ENCODE assay signal across 27 cellular contexts in the genomic region with DNA sequence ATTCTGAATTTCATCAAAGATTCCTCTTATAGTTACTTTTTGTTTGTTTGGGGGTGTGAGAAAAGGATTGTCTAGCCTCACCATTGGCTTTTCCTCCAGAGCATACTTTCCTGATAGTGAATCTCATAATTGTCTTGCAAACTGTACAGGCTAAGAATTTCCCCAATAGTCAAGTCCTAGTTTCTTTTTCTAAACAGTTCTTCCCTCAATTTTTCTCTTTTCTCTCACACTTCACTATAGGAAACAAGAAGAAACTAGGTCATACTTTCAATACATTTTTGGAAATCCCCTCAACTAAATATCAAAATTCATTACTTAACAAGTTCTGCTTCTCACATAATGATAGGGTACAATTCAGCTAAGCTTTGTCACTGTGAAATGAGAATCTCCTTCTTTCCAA.
DNase-seq lines count a peak whose midpoint lies in the region; ATAC-seq, FAIRE-seq and TF ChIP-seq lines count a peak whose summit lies in the region.
"Had no signal": no experiment of that assay in that cellular context is flagged by ENCODE, and none has a peak within 500 bp of the region (broad histone marks: within the 10 kb centered on the region; RNA-seq: fewer than 3 reads in every experiment).

No MANE protein-coding gene starts in this region.

- no peaks in the 10 kb centered on the region for H3F3A ChIP-seq in MM.1S (ENCODE audit: insufficient read depth, low read length)

- ATAC-seq in GM18499 (IDR thresholded peaks at IDR 0.05; ENCODE audit: insufficient read depth, unreplicated experiment) (peak; percentile 47), GM21390 (IDR thresholded peaks at IDR 0.05; ENCODE audit: unreplicated experiment) (peak; percentile 51)
- no peak for ATAC-seq in activated T-cell treated with anti-CD3 and anti-CD28 coated beads, Interleukin-2, amount 50 U/mL, for 72 hours (replicated peaks in 1 of 2)
- ATAC-seq: HCT116, Right ventricle myocardium inferior had no signal

- H3K9me3 ChIP-seq in MM.1S (replicated peaks; ENCODE audit: insufficient read depth, low read length), result no peaks in the 10 kb centered on the region
- no peaks in the 10 kb centered on the region for H3K9me3 ChIP-seq in adrenal gland (replicated peaks in 1 of 3)
- H3K9me3 ChIP-seq: Caco-2, SJSA1 had no signal

- no peaks in the 10 kb centered on the region for H3K9me2 ChIP-seq in MM.1S (replicated peaks; ENCODE audit: insufficient read depth, low read length)

- intact Hi-C loops in adrenal gland (cut with DNase I), result no loop called here

- no peaks in the 10 kb centered on the region for H4K20me1 ChIP-seq in MM.1S (ENCODE audit: insufficient read depth, low read length)
- H4K20me1 ChIP-seq: BLaER1 had no signal

- no peak overlapping the region for H3K9ac ChIP-seq in MM.1S (ENCODE audit: low read length)
- H3K9ac ChIP-seq: BLaER1 had no signal

- peak overlapping the region; percentile 41; the same call in 1 of the 2 replicates for H3K4me2 ChIP-seq in MM.1S (ENCODE audit: low read depth, low read length)
- H3K4me2 ChIP-seq: BLaER1 had no signal

- H3K4me3 Mint-ChIP-seq in activated T-cell treated with anti-CD3 and anti-CD28 coated beads, Interleukin-2, amount 50 U/mL, for 72 hours, result no peak overlapping the region
- H3K4me3 Mint-ChIP-seq: CD4-positive, alpha-beta T cell had no signal

- H3K4me3 ChIP-seq in GM06990 (replicated peaks; ENCODE audit: low read depth, low read length) (no peak overlapping the region), MM.1S (ENCODE audit: low read length) (no peak overlapping the region), adrenal gland (no peak overlapping the region)
- H3K4me3 ChIP-seq: BLaER1, SJSA1 had no signal

- H3K36me3 ChIP-seq in GM06990 (ENCODE audit: control insufficient read depth, insufficient read depth, low read length) (no peaks in the 10 kb centered on the region), MM.1S (replicated peaks; ENCODE audit: insufficient read depth, low read length) (no peaks in the 10 kb centered on the region), adrenal gland (replicated peaks in 1 of 2) (no peaks in the 10 kb centered on the region)
- H3K36me3 ChIP-seq: BLaER1, SJSA1 had no signal

- no peak overlapping the region for H2AFZ ChIP-seq in MM.1S (ENCODE audit: low read length)

- DNase-seq in GM06990 (ENCODE audit: extremely low read depth, insufficient read length) (peak; percentile 44), MM.1S (peak; percentile 32), adrenal gland (no peak), NCI-H2196 treated with DMSO at 0.1 percent for 48 hours (lab: John Stamatoyannopoulos, UW; ENCODE audit: unreplicated experiment) (no peak), urothelium cell line (ENCODE audit: low spot score) (no peak)
- no peak for DNase-seq in activated T-cell treated with anti-CD3 and anti-CD28 coated beads, Interleukin-2, amount 50 U/mL, for 72 hours
- DNase-seq: ACHN; Caco-2; CD4-positive, alpha-beta T cell; DMS 273 treated with DMSO at 0.1 percent for 48 hours; DMS79 treated with DMSO at 0.1 percent for 48 hours; NCI-H1092 treated with DMSO at 0.1 percent for 48 hours; NCI-H1436 treated with DMSO at 0.1 percent for 48 hours; NCI-H2081; NCI-H2171 treated with DMSO at 0.1 percent for 48 hours; NCI-H446 treated with DMSO at 0.1 percent for 48 hours; NCI-H526 treated with DMSO at 0.1 percent for 48 hours; T-helper 1 cell had no signal

- peaks cover 0 to 4% of the 10 kb centered on the region in 2 donors for H3K36me3 Mint-ChIP-seq in activated T-cell treated with anti-CD3 and anti-CD28 coated beads, Interleukin-2, amount 50 U/mL, for 72 hours (ENCODE audit: insufficient read depth in 2 of 2)

- no peaks in the 10 kb centered on the region for H3K4me1 Mint-ChIP-seq in activated T-cell treated with anti-CD3 and anti-CD28 coated beads, Interleukin-2, amount 50 U/mL, for 72 hours (ENCODE audit: low read depth)

- H3K27ac ChIP-seq in MM.1S (ENCODE audit: low read length) (peak overlapping the region; percentile 9; the same call in 1 of the 2 replicates), adrenal gland (no peak overlapping the region)
- H3K27ac ChIP-seq: 22Rv1, BLaER1, SJSA1 had no signal

- H3K4me1 ChIP-seq in MM.1S (ENCODE audit: low read length) (peaks cover 11% of the 10 kb centered on the region; the same call in 1 of the 2 replicates), adrenal gland (replicated peaks in 1 of 2) (no peaks in the 10 kb centered on the region)
- H3K4me1 ChIP-seq: BLaER1, Caco-2, SJSA1 had no signal

- H3K27ac Mint-ChIP-seq in activated T-cell treated with anti-CD3 and anti-CD28 coated beads, Interleukin-2, amount 50 U/mL, for 72 hours, result no peak overlapping the region
- H3K27ac Mint-ChIP-seq: CD4-positive, alpha-beta T cell had no signal

- TF ChIP-seq CTCF in GM06990 (IDR thresholded peaks at IDR 0.05; ENCODE audit: insufficient read depth, low read length, poor library complexity, severe bottlenecking), result no peak
- no peak for TF ChIP-seq CTCF in MM.1S (IDR thresholded peaks at IDR 0.05; ENCODE audit: low read length)
- TF ChIP-seq CTCF in adrenal gland (IDR thresholded peaks at IDR 0.05), result no peak

- H3K9me3 Mint-ChIP-seq in activated T-cell treated with anti-CD3 and anti-CD28 coated beads, Interleukin-2, amount 50 U/mL, for 72 hours, result peaks cover 0 to 6% of the 10 kb centered on the region in 2 donors

- peaks cover 16% of the 10 kb centered on the region for H3K27me3 Mint-ChIP-seq in activated T-cell treated with anti-CD3 and anti-CD28 coated beads, Interleukin-2, amount 50 U/mL, for 72 hours (ENCODE audit: low read depth)

- FAIRE-seq in urothelium cell line (lab: Jason Lieb, UNC), result no peak
- FAIRE-seq: GM19239, H1 had no signal

- H3K27me3 ChIP-seq in GM06990 (replicated peaks; ENCODE audit: control insufficient read depth, insufficient read depth, low read length) (no peaks in the 10 kb centered on the region), MM.1S (replicated peaks; ENCODE audit: insufficient read depth, low read length) (no peaks in the 10 kb centered on the region), adrenal gland (no peaks in the 10 kb centered on the region)
- H3K27me3 ChIP-seq: BLaER1, SJSA1 had no signal

- no peak for TF ChIP-seq POLR2A in adrenal gland (IDR thresholded peaks at IDR 0.05)

- no peaks in the 10 kb centered on the region for H3K79me2 ChIP-seq in MM.1S (ENCODE audit: low read length)

Comparison
In these comparisons a context has a peak if more than half of its experiments do, and no peak if none do; other contexts are left out.
1. DNase-seq: peak in GM06990 (single experiment) and MM.1S (single experiment); none in activated T-cell treated with anti-CD3 and anti-CD28 coated beads, Interleukin-2, amount 50 U/mL, for 72 hours (0 of 2), adrenal gland (0 of 7), NCI-H2196 treated with DMSO at 0.1 percent for 48 hours (single experiment) and urothelium cell line (single experiment).
2. ATAC-seq: peak in GM18499 (single experiment) and GM21390 (single experiment); none in activated T-cell treated with anti-CD3 and anti-CD28 coated beads, Interleukin-2, amount 50 U/mL, for 72 hours (0 of 2).